In the genomic region with DNA sequence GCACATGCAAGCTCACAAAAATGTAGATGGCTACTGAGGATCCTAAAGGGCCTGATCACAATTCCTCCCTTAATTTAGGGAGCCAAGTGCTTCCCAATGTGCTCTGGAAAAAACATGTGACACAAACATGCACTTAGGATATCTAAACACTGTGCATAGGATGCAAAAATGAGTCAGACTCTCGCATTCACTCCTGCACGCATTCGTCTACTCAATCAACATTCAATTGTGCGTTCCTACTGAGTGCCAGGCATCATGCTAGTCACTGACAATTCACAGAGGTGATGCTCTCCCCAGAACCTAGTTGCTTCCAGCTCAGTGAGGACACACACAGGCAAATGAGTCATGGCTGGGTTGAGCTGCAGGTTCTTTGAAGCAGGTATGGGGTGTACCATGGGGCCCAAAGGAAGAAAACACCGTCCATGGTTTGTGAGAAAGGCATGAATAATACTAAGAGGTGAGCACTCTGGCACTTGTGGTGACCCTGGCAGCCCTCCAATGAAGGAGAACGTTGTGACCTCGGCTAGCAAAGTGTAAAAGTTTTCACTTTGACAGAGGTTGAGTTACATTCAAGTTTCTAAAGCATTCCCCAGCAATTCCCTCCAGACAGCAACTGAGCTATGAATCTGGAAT, we compare ENCODE assay signal across 11 cellular contexts.
A peak's percentile ranks its signal among the peaks of the same experiment; 100 is the strongest.
DNase-seq lines count a peak whose midpoint lies in the region; ATAC-seq and TF ChIP-seq lines count a peak whose summit lies in the region.
"Had no signal": no experiment of that assay in that cellular context is flagged by ENCODE, and none has a peak within 500 bp of the region (broad histone marks: within the 10 kb centered on the region; RNA-seq: fewer than 3 reads in every experiment).

No MANE protein-coding gene starts in this region.

- 54 to 66% (median 57%) methylated on average over 7 of the region's 7 CpGs for WGBS in spleen, 5 donors

- H3K4me3 Mint-ChIP-seq in activated T-helper 17 cell treated with anti-CD3 and anti-CD28 coated beads, Interleukin-2, amount 50 U/mL, for 72 hours, result no peak overlapping the region
- H3K4me3 Mint-ChIP-seq in nephron, result no peak overlapping the region
- H3K4me3 Mint-ChIP-seq: T-helper 1 cell treated with Interleukin-12 subunit alpha and Interleukin-12 subunit beta and Interleukin-4 antibody, amounts not matched to agents 30 μg/mL and 1 μg/mL, for 36 hours had no signal

- H3K27ac Mint-ChIP-seq in activated T-helper 17 cell treated with anti-CD3 and anti-CD28 coated beads, Interleukin-2, amount 50 U/mL, for 72 hours, result no peak overlapping the region
- peak overlapping the region; percentile 8 to 80 (median 32) for H3K27ac Mint-ChIP-seq in nephron
- H3K27ac Mint-ChIP-seq: T-helper 1 cell treated with Interleukin-12 subunit alpha and Interleukin-12 subunit beta and Interleukin-4 antibody, amounts not matched to agents 30 μg/mL and 1 μg/mL, for 36 hours had no signal

- no peak overlapping the region for H3K4me3 ChIP-seq in spleen

- TF ChIP-seq POLR2A in spleen (IDR thresholded peaks at IDR 0.05), result no peak

- no peak for TF ChIP-seq CTCF in nephron (IDR thresholded peaks at IDR 0.05; ENCODE audit: unreplicated experiment in 3 of 3)
- TF ChIP-seq CTCF in spleen (IDR thresholded peaks at IDR 0.05 in 8 of 11, conservative IDR thresholded peaks at IDR 0.05 in 3 of 11), result no peak

- H3K27me3 ChIP-seq in spleen (replicated peaks in 1 of 7), result peaks cover 0 to 68% (median 15%) of the 10 kb centered on the region in 7 donors

- peaks cover 9 to 23% (median 15%) of the 10 kb centered on the region in 6 donors for H3K4me1 ChIP-seq in spleen

- ATAC-seq in GM18907 (IDR thresholded peaks at IDR 0.05; ENCODE audit: unreplicated experiment) (peak; percentile 71), GM21619 (IDR thresholded peaks at IDR 0.05; ENCODE audit: unreplicated experiment) (peak; percentile 69)
- ATAC-seq in activated T-helper 17 cell treated with anti-CD3 and anti-CD28 coated beads, Interleukin-2, amount 50 U/mL, for 72 hours (replicated peaks), result peak; percentile 87

- no peaks in the 10 kb centered on the region for H3K4me1 Mint-ChIP-seq in activated T-helper 17 cell treated with anti-CD3 and anti-CD28 coated beads, Interleukin-2, amount 50 U/mL, for 72 hours
- peaks cover 15% of the 10 kb centered on the region for H3K4me1 Mint-ChIP-seq in nephron

- peaks cover 0 to 3% (median 0%) of the 10 kb centered on the region in 8 donors for H3K9me3 ChIP-seq in spleen

- H3K27me3 Mint-ChIP-seq in activated T-helper 17 cell treated with anti-CD3 and anti-CD28 coated beads, Interleukin-2, amount 50 U/mL, for 72 hours, result peaks cover 8% of the 10 kb centered on the region
- peaks cover 10% of the 10 kb centered on the region for H3K27me3 Mint-ChIP-seq in nephron (ENCODE audit: low read depth)

- no peaks in the 10 kb centered on the region for H3K9me3 Mint-ChIP-seq in activated T-helper 17 cell treated with anti-CD3 and anti-CD28 coated beads, Interleukin-2, amount 50 U/mL, for 72 hours
- no peaks in the 10 kb centered on the region for H3K9me3 Mint-ChIP-seq in nephron
- H3K9me3 Mint-ChIP-seq: T-helper 1 cell treated with Interleukin-12 subunit alpha and Interleukin-12 subunit beta and Interleukin-4 antibody, amounts not matched to agents 30 μg/mL and 1 μg/mL, for 36 hours had no signal

- H3K36me3 Mint-ChIP-seq in activated T-helper 17 cell treated with anti-CD3 and anti-CD28 coated beads, Interleukin-2, amount 50 U/mL, for 72 hours (ENCODE audit: low read depth), result no peaks in the 10 kb centered on the region
- no peaks in the 10 kb centered on the region for H3K36me3 Mint-ChIP-seq in nephron (ENCODE audit: low read depth)

- H3K36me3 ChIP-seq in spleen, result no peaks in the 10 kb centered on the region

- DNase-seq in NCI-H2196 (lab: John Stamatoyannopoulos, UW; ENCODE audit: unreplicated experiment), result no peak
- DNase-seq in iPS-NIHi7 (ENCODE audit: extremely low spot score), result no peak
- no peak for DNase-seq in spleen
- DNase-seq: aorta, NCI-H1417 had no signal

- intact Hi-C loops in spleen (cut with DNase I; ENCODE audit: low total_unique reads), result no loop called here

- no peak overlapping the region for H3K27ac ChIP-seq in spleen
- H3K27ac ChIP-seq: epithelial cell of prostate had no signal
